8 cellular contexts compared by ENCODE assay signal in the genomic region with DNA sequence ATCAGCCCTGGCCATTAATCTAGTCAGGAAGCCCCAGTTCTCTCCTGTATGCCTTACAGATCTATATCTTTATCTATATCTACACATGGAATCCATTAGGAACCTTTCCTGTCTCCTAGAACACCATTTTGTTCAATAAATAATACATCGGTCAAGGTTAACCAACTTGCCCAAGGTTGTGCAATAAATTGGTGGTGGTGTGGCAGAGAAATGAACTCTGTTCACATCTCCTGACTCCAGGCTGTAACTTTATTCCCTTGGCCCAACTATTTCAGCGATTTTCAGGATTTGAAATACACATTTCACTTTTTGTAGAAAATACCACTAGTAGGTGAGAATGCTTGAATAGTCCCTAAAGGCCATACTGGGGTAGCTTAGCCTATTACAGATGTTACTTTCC.
"Had no signal": no experiment of that assay in that cellular context is flagged by ENCODE, and none has a peak within 500 bp of the region (broad histone marks: within the 10 kb centered on the region; RNA-seq: fewer than 3 reads in every experiment).

No MANE protein-coding gene starts in this region.

- ATAC-seq: GM12878 had no signal

- DNase-seq: GDM1, GF-D8 had no signal

- FAIRE-seq: G401.6, GM12878, GM12891, GM12892, GM18507, GM19239 had no signal

- H3K4me3 ChIP-seq: GM12878 had no signal
